In the genomic region with DNA sequence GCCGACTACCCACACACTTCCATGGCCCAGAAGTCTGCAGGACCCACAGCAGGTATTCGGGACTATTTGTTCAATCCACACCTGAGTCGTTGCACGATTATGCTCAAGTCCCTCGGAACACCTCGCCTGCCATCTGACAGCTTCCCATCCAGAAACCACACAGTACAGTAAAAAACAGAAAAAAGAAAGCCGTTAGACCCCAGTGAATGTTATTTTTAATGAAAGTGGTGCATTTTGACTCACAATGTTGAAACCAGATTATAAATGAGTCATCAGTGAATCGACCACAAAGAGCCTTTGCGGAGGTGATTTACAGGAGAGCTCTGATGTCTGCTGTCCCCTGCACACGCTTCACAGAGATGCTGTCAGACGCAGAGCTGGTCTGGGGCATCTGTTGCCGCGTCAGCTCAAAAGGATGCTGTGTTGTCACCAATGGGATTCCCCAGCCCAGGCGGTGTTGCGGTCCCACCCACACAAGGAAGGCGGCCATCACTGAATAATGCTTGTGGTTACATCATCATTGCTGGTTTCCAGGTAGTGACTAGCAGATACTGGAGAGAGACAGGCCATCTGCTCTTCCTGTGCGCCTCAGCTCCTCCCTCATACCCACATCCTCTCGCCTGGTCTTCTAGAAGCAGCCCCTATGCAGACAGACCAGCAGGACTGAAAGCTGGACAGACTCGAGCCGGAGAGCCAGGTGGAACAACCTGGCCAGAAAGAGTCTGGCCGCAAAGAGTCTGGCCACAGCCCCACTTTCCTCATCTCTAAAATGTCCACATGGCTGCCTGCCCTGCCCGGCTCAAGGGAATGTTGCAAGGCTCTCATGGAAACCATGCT, we compare ENCODE assay signal across 8 cellular contexts.
DNase-seq lines count a peak whose midpoint lies in the region; ATAC-seq, FAIRE-seq and TF ChIP-seq lines count a peak whose summit lies in the region.

No MANE protein-coding gene starts in this region.

- peak overlapping the region; percentile 32; the same call in 1 of the 2 replicates for H3K9ac ChIP-seq in OCI-LY1 (ENCODE audit: low read length)

- no peaks in the 10 kb centered on the region for H3K79me2 ChIP-seq in OCI-LY1 (ENCODE audit: insufficient read depth, low read length)

- DNase-seq in GM18507 (ENCODE audit: extremely low spot score, insufficient read length, low read depth): peak; percentile 73
- DNase-seq in activated T-cell treated with anti-CD3 and anti-CD28 coated beads for 24 hours (ENCODE audit: low read depth): peak; percentile 93
- peak in 8 of 10 donors; percentile 37 to 93 (median 64) for DNase-seq in posterior cingulate gyrus
- peak; percentile 59 for DNase-seq in ureter (ENCODE audit: low spot score)
- DNase-seq in NCI-H146 (lab: John Stamatoyannopoulos, UW): no peak

- TF ChIP-seq CTCF in OCI-LY1 (IDR thresholded peaks at IDR 0.05; ENCODE audit: low read length): no peak

- no peaks in the 10 kb centered on the region for H4K20me1 ChIP-seq in OCI-LY1 (ENCODE audit: insufficient read depth, low read length)

- peaks cover 21% of the 10 kb centered on the region for H3K4me1 ChIP-seq in OCI-LY1 (ENCODE audit: insufficient read depth, low read length, severe bottlenecking)

- H2AFZ ChIP-seq in OCI-LY1 (ENCODE audit: low read length): no peak overlapping the region

- peak; percentile 100 for FAIRE-seq in GM18507 (lab: Jason Lieb, UNC)

- peak overlapping the region; percentile 43 for H3K27ac ChIP-seq in OCI-LY1 (ENCODE audit: low read depth, low read length, poor library complexity, severe bottlenecking)

- peak overlapping the region; percentile 51 for H3K4me2 ChIP-seq in OCI-LY1 (ENCODE audit: low read length)

- H3K27me3 ChIP-seq in OCI-LY1 (ENCODE audit: insufficient read depth, low read length): no peaks in the 10 kb centered on the region

- no peaks in the 10 kb centered on the region for H3F3A ChIP-seq in OCI-LY1 (ENCODE audit: insufficient read depth, low read length)

- ATAC-seq in HG02852 (IDR thresholded peaks at IDR 0.05; ENCODE audit: unreplicated experiment): peak; percentile 77
- ATAC-seq in esophagus mucosa: peak; percentile 96

- no peaks in the 10 kb centered on the region for H3K9me2 ChIP-seq in OCI-LY1 (ENCODE audit: low read depth, low read length)

- H3K4me3 ChIP-seq in OCI-LY1 (ENCODE audit: low read depth, low read length, poor library complexity, severe bottlenecking): peak overlapping the region; percentile 30

- intact Hi-C loops in posterior cingulate gyrus (cut with DNase I): no loop called here

- no peaks in the 10 kb centered on the region for H3K36me3 ChIP-seq in OCI-LY1 (ENCODE audit: insufficient read depth, low read length)

- peaks cover 2% of the 10 kb centered on the region; the same call in 1 of the 2 replicates for H3K9me3 ChIP-seq in OCI-LY1 (ENCODE audit: low read length)
